1 cellular context compared by ENCODE assay signal in the genomic region with DNA sequence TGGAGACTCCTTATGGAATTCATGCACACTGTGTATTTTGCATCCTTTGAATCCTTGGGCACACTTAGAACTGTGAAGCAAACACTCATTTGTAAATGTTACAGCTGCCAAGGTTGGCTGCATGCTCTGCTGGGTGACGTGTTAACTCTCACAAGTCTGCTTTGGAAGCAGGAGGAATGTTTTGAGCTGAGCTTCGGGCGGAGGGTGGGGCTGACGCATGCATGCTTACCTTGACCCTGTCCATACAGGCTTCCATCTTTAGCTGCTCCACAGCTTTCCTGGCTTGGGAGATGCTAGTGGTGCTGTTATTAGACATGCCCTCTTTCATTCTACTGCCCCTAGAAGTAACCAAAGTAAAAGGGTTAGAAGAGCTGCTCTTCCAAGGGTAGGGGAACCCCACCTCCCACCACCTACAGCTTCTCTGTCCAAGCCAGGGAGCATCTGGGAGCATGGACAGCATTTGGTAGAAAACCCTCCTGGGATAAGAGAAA.
TF ChIP-seq lines count a peak whose summit lies in the region.

No MANE protein-coding gene starts in this region.

TF ChIP-seq in HepG2, 621 proteins besides CTCF, POLR2A, EP300 and RAD21 (continued from another document):
- no peak for TF ChIP-seq LCORL (IDR thresholded peaks at IDR 0.05)
- no peak for TF ChIP-seq LCORL (CRISPR knock-in tag; IDR thresholded peaks at IDR 0.05)
- TF ChIP-seq DNMT1 (CRISPR knock-in tag; IDR thresholded peaks at IDR 0.05), result no peak
- TF ChIP-seq HHEX (CRISPR knock-in tag; IDR thresholded peaks at IDR 0.05), result no peak
- no peak for TF ChIP-seq PHB2 (IDR thresholded peaks at IDR 0.05; ENCODE audit: partially characterized antibody)
- no peak for TF ChIP-seq PAWR (CRISPR knock-in tag; IDR thresholded peaks at IDR 0.05; ENCODE audit: borderline replicate concordance)
- no peak for TF ChIP-seq ZNF879 (CRISPR knock-in tag; IDR thresholded peaks at IDR 0.05)
- no peak for TF ChIP-seq RFX3 (CRISPR knock-in tag; IDR thresholded peaks at IDR 0.05)
- no peak for TF ChIP-seq MLLT10 (CRISPR knock-in tag; IDR thresholded peaks at IDR 0.05)
- TF ChIP-seq, protein P1, sequence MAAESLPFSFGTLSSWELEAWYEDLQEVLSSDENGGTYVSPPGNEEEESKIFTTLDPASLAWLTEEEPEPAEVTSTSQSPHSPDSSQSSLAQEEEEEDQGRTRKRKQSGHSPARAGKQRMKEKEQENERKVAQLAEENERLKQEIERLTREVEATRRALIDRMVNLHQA (CRISPR knock-in tag; IDR thresholded peaks at IDR 0.05), result no peak
- TF ChIP-seq, protein P2, sequence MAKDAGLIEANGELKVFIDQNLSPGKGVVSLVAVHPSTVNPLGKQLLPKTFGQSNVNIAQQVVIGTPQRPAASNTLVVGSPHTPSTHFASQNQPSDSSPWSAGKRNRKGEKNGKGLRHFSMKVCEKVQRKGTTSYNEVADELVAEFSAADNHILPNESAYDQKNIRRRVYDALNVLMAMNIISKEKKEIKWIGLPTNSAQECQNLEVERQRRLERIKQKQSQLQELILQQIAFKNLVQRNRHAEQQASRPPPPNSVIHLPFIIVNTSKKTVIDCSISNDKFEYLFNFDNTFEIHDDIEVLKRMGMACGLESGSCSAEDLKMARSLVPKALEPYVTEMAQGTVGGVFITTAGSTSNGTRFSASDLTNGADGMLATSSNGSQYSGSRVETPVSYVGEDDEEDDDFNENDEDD (CRISPR knock-in tag; IDR thresholded peaks at IDR 0.05; ENCODE audit: borderline replicate concordance), result no peak
